In genomic region chr13:38862443-38862842, GRCh38 we compare ENCODE assay signal across 22 cellular contexts.
DNase-seq lines count a peak whose midpoint lies in the region; ATAC-seq and TF ChIP-seq lines count a peak whose summit lies in the region.
"Had no signal": no experiment of that assay in that cellular context is flagged by ENCODE, and none has a peak within 500 bp of the region (broad histone marks: within the 10 kb centered on the region; RNA-seq: fewer than 3 reads in every experiment).

No MANE protein-coding gene starts in this region.

- H3K27ac ChIP-seq in heart right ventricle, result no peak overlapping the region
- H3K27ac ChIP-seq: A549 had no signal

- no peak overlapping the region for H3K4me3 ChIP-seq in heart right ventricle
- H3K4me3 ChIP-seq: A549, MG63 had no signal

- no peaks in the 10 kb centered on the region for H3K4me1 Mint-ChIP-seq in endothelial cell (ENCODE audit: unreplicated experiment)
- H3K4me1 Mint-ChIP-seq: CD4-positive, alpha-beta memory T cell had no signal

- no peaks in the 10 kb centered on the region for H3K9me3 ChIP-seq in heart right ventricle
- H3K9me3 ChIP-seq: A549, MG63 had no signal

- H3K4me1 ChIP-seq in heart right ventricle, result no peaks in the 10 kb centered on the region
- H3K4me1 ChIP-seq: A549 had no signal

- intact Hi-C loops in heart right ventricle (cut with DNase I), result no loop called here

- ATAC-seq in GM19035 (IDR thresholded peaks at IDR 0.05; ENCODE audit: unreplicated experiment), result peak; percentile 57
- ATAC-seq in HG02759 (IDR thresholded peaks at IDR 0.05; ENCODE audit: unreplicated experiment), result peak; percentile 57
- ATAC-seq in HG03442 (IDR thresholded peaks at IDR 0.05; ENCODE audit: unreplicated experiment), result peak; percentile 51
- ATAC-seq in heart right ventricle, result no peak
- no peak for ATAC-seq in HG03521 (IDR thresholded peaks at IDR 0.05; ENCODE audit: unreplicated experiment)
- ATAC-seq: A549 had no signal

- peak; percentile 6 for DNase-seq in GM13977 (ENCODE audit: low spot score)
- DNase-seq in endothelial cell (ENCODE audit: low spot score), result no peak
- DNase-seq in HK-2 (ENCODE audit: unreplicated experiment), result no peak
- DNase-seq in heart right ventricle, result no peak
- DNase-seq: CD4-positive, alpha-beta memory T cell; DMS153; GF-D8; Kasumi-1; MG63; NCI-H1048; NCI-H1436; NCI-H1930; NCI-H226; NCI-H524; NCI-H82; RPMI8226; T1000 had no signal

- H3K36me3 ChIP-seq in heart right ventricle, result no peaks in the 10 kb centered on the region
- H3K36me3 ChIP-seq: MG63 had no signal

- H3K27ac Mint-ChIP-seq in endothelial cell (ENCODE audit: unreplicated experiment), result no peak overlapping the region

- in situ Hi-C loops in GM13977 (cut with MboI; ENCODE audit: low pct_unique_long_range_greater_than_20kb, low sequenced_read_pairs, unreplicated experiment), result no loop called here

- no peak for TF ChIP-seq CTCF in GM13977 (IDR thresholded peaks at IDR 0.05; ENCODE audit: extremely low read depth, insufficient read depth, missing control alignments)
- TF ChIP-seq CTCF in endothelial cell (IDR thresholded peaks at IDR 0.05; ENCODE audit: unreplicated experiment), result no peak
- no peak for TF ChIP-seq CTCF in heart right ventricle (IDR thresholded peaks at IDR 0.05)

- 87 to 94% methylated on average over 2 of the region's 2 CpGs for WGBS in heart right ventricle, 2 donors

- H3K27me3 ChIP-seq in heart right ventricle, result peaks cover 0 to 5% (median 0%) of the 10 kb centered on the region in 7 donors
- H3K27me3 ChIP-seq: MG63 had no signal

- H3K4me3 Mint-ChIP-seq in endothelial cell (ENCODE audit: unreplicated experiment), result no peak overlapping the region
- H3K4me3 Mint-ChIP-seq: CD4-positive, alpha-beta memory T cell had no signal

- no peaks in the 10 kb centered on the region for H3K27me3 Mint-ChIP-seq in endothelial cell (ENCODE audit: unreplicated experiment)

- H3K36me3 Mint-ChIP-seq in endothelial cell (ENCODE audit: low read depth, unreplicated experiment), result no peaks in the 10 kb centered on the region
- H3K36me3 Mint-ChIP-seq: CD4-positive, alpha-beta memory T cell had no signal

- H3K9me3 Mint-ChIP-seq in endothelial cell (ENCODE audit: unreplicated experiment), result no peaks in the 10 kb centered on the region
- H3K9me3 Mint-ChIP-seq: CD4-positive, alpha-beta memory T cell had no signal

Comparison
In these comparisons a context has a peak if more than half of its experiments do, and no peak if none do; other contexts are left out.
1. ATAC-seq: peak in GM19035 (single experiment), HG02759 (single experiment) and HG03442 (single experiment); none in heart right ventricle (0 of 8) and HG03521 (single experiment).